8 cellular contexts compared by ENCODE assay signal in genomic region chr3:107524214-107525100, GRCh38. TPM values are rescaled to one million over a fixed set of nuclear protein-coding genes. Genes with fewer than 3 reads are reported as not detected.
DNase-seq lines count a peak whose midpoint lies in the region; ATAC-seq, FAIRE-seq and TF ChIP-seq lines count a peak whose summit lies in the region.

No MANE protein-coding gene starts in this region.

- peak overlapping the region; percentile 95 for H3K9ac ChIP-seq in astrocyte (ENCODE audit: low read length)

- peak overlapping the region; percentile 93 to 100 (median 97) for H3K4me3 Mint-ChIP-seq in CD8-positive, alpha-beta memory T cell
- H3K4me3 Mint-ChIP-seq in T-helper 17 cell = peak overlapping the region; percentile 99
- peak overlapping the region; percentile 91 for H3K4me3 Mint-ChIP-seq in astrocyte (ENCODE audit: unreplicated experiment)

- peaks cover 35% of the 10 kb centered on the region for H3K79me2 ChIP-seq in astrocyte (ENCODE audit: insufficient read depth, low read length)

- H3K27me3 ChIP-seq in CD8-positive, alpha-beta memory T cell (ENCODE audit: insufficient read depth, low read length, poor library complexity, severe bottlenecking) = no peaks in the 10 kb centered on the region
- H3K27me3 ChIP-seq in astrocyte (ENCODE audit: insufficient read depth, low read length) = no peaks in the 10 kb centered on the region

- CTCF ChIA-PET in CD8-positive, alpha-beta memory T cell (lab: Charles Lee) = interaction anchor here (0.6 to 1.6 kb wide), 3 partner anchors 10 to 1095 kb away, joined by 3 to 5 read pairs (median 5); no protein-coding TSS in a partner anchor

- H3K4me1 ChIP-seq in CD8-positive, alpha-beta memory T cell (ENCODE audit: insufficient read depth, low read length) = peaks cover 11% of the 10 kb centered on the region
- H3K4me1 ChIP-seq in astrocyte (ENCODE audit: insufficient read depth, low read length) = peaks cover 10% of the 10 kb centered on the region

- peak overlapping the region; percentile 96 for H2AFZ ChIP-seq in astrocyte (ENCODE audit: low read depth, low read length)

- H3K27ac Mint-ChIP-seq in CD8-positive, alpha-beta memory T cell = peak overlapping the region; percentile 81 to 98 (median 96)
- H3K27ac Mint-ChIP-seq in T-helper 17 cell (peak overlapping the region; percentile 96), astrocyte (ENCODE audit: unreplicated experiment) (peak overlapping the region; percentile 89)

- H3K27ac ChIP-seq in CD8-positive, alpha-beta memory T cell (ENCODE audit: low read depth, low read length) = peak overlapping the region; percentile 82
- peak overlapping the region; percentile 70 for H3K27ac ChIP-seq in astrocyte (ENCODE audit: low read depth, low read length)

- no peaks in the 10 kb centered on the region for H3K9me3 ChIP-seq in CD8-positive, alpha-beta memory T cell (ENCODE audit: low read length)
- H3K9me3 ChIP-seq in T-helper 17 cell (ENCODE audit: control insufficient read depth, low read length, poor library complexity, severe bottlenecking) (no peaks in the 10 kb centered on the region), astrocyte (ENCODE audit: insufficient read depth, low read depth, low read length) (no peaks in the 10 kb centered on the region)

- H3K4me1 Mint-ChIP-seq in CD8-positive, alpha-beta memory T cell = peaks cover 33 to 55% (median 52%) of the 10 kb centered on the region in 3 donors
- H3K4me1 Mint-ChIP-seq in T-helper 17 cell (peaks cover 24% of the 10 kb centered on the region), astrocyte (ENCODE audit: low read depth, unreplicated experiment) (peaks cover 15% of the 10 kb centered on the region)

- no peak for TF ChIP-seq CTCF in astrocyte (IDR thresholded peaks at IDR 0.05; ENCODE audit: insufficient read depth, low read depth, low read length)

- H3K27me3 Mint-ChIP-seq in CD8-positive, alpha-beta memory T cell = peaks cover 0 to 1% of the 10 kb centered on the region in 2 donors
- H3K27me3 Mint-ChIP-seq in T-helper 17 cell (no peaks in the 10 kb centered on the region), astrocyte (ENCODE audit: low read depth, unreplicated experiment) (no peaks in the 10 kb centered on the region)

- no peaks in the 10 kb centered on the region for H3K9me3 Mint-ChIP-seq in CD8-positive, alpha-beta memory T cell
- H3K9me3 Mint-ChIP-seq in astrocyte (ENCODE audit: unreplicated experiment) = no peaks in the 10 kb centered on the region

- H3K4me3 ChIP-seq in CD8-positive, alpha-beta memory T cell (ENCODE audit: low read length) = peak overlapping the region; percentile 88
- peak overlapping the region; percentile 95 for H3K4me3 ChIP-seq in astrocyte (ENCODE audit: insufficient read depth, low read depth, low read length)

- peaks cover 0 to 35% (median 8%) of the 10 kb centered on the region in 3 donors for H3K36me3 Mint-ChIP-seq in CD8-positive, alpha-beta memory T cell
- H3K36me3 Mint-ChIP-seq in T-helper 17 cell (ENCODE audit: low read depth) (peaks cover 9% of the 10 kb centered on the region), astrocyte (ENCODE audit: low read depth, unreplicated experiment) (no peaks in the 10 kb centered on the region)

- POLR2A ChIA-PET in CD8-positive, alpha-beta memory T cell (lab: Charles Lee) = interaction anchor here (0.6 to 0.9 kb wide), 3 partner anchors 71 to 568 kb away, joined by 3 read pairs; no protein-coding TSS in a partner anchor

- H4K20me1 ChIP-seq in astrocyte (ENCODE audit: insufficient read depth, low read length) = peaks cover 5% of the 10 kb centered on the region

- H3K36me3 ChIP-seq in CD8-positive, alpha-beta memory T cell (ENCODE audit: insufficient read depth, low read length) = no peaks in the 10 kb centered on the region
- peaks cover 2% of the 10 kb centered on the region for H3K36me3 ChIP-seq in astrocyte (ENCODE audit: insufficient read depth, low read length)

- peak; percentile 48 to 71 (median 57) for DNase-seq in CD8-positive, alpha-beta memory T cell
- DNase-seq in HS-27A (ENCODE audit: low read depth) (peak; percentile 29), T-helper 17 cell (peak; percentile 44 to 60 (median 58)), astrocyte (ENCODE audit: low read depth) (peak; percentile 48), hippocampal formation (lab: John Stamatoyannopoulos, UW) (peak; percentile 42 to 67), putamen (ENCODE audit: low spot score) (peak; percentile 50), NCI-H345 (lab: John Stamatoyannopoulos, UW) (no peak), DMS153 (lab: John Stamatoyannopoulos, UW) (no peak)

- peak overlapping the region; percentile 98 for H3K4me2 ChIP-seq in astrocyte (ENCODE audit: low read length)

- no peak for FAIRE-seq in astrocyte (lab: Jason Lieb, UNC)

- peak; percentile 10 for ATAC-seq in T-helper 17 cell

RNA-seq across cellular contexts. Expression of gene BBX, which starts 1.7 kb away (rescaled TPM):
- total RNA-seq in CD8-positive, alpha-beta memory T cell = 10 to 100 TPM; 44.5 to 54.0 TPM
- 126 TPM for polyA plus RNA-seq in CD8-positive, alpha-beta memory T cell
- total RNA-seq in T-helper 17 cell (10 to 100 TPM; 76.3 to 86.5 TPM), astrocyte (91.6 and 101 TPM in 2 replicates)

Comparison
In these comparisons a context has a peak if more than half of its experiments do, and no peak if none do; other contexts are left out.
1. DNase-seq: peak in CD8-positive, alpha-beta memory T cell (5 of 5), HS-27A (single experiment), T-helper 17 cell (3 of 3), astrocyte (single experiment), hippocampal formation (2 of 2) and putamen (single experiment); none in NCI-H345 (single experiment) and DMS153 (single experiment).
2. Peak in every context shown above with its lines, with median percentiles within 50 percentile points of each other: H3K27ac Mint-ChIP-seq and H3K4me3 Mint-ChIP-seq.